9 cellular contexts compared by ENCODE assay signal in the genomic region with DNA sequence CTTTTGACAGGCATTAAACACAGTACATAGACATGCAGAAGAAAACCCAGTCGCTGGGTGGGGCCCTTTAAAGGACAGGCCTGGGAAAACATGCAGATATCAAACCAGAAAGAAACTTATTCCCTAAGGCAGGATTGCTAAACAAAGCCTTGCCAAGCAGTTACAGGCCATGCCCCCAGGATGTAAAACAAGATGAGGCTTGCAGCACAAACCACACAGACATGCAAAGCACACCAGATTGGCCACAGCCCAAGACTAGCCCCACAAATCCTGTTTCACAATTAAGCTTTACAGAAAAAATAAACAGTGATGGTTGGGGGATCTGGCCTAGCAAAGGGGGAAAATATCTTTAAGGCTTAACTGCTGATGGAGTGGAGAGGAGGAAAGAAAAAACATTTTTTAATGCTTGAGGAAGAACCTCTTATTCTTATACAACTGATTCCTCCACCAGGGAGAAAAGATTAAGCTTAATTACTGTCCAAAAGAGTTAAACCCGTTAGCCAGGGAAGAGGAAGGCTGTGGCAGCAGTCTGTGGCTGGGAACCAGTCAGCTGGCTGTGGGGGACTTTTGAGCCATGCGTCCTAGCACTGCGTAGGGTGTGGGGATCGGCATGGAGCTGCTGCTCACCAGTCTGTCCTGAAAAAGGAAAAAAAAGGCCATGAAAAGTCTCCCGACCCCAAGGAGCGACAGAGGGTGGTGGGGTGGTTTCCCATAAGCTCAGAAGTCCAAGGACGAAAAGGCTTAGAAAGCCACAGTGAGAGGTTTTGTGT. TPM values are rescaled to one million over a fixed set of nuclear protein-coding genes. Genes with fewer than 3 reads are reported as not detected.
DNase-seq lines count a peak whose midpoint lies in the region; ATAC-seq and TF ChIP-seq lines count a peak whose summit lies in the region.
"Had no signal": no experiment of that assay in that cellular context is flagged by ENCODE, and none has a peak within 500 bp of the region (broad histone marks: within the 10 kb centered on the region; RNA-seq: fewer than 3 reads in every experiment).

No MANE protein-coding gene starts in this region.

- POLR2A ChIA-PET in activated CD4-positive, alpha-beta memory T cell treated with anti-CD3 and anti-CD28 coated beads for 36 hours (lab: Charles Lee), result no interaction called here

- H3K9me3 ChIP-seq in BE2C (no peaks in the 10 kb centered on the region), esophagus muscularis mucosa (no peaks in the 10 kb centered on the region)

- 82% methylated on average over 8 of the region's 8 CpGs for WGBS in esophagus muscularis mucosa

- DNase-seq in BE2C (peak; percentile 81), NCI-H446 (lab: John Stamatoyannopoulos, UW) (peak; percentile 8 to 33), fibroblast of mammary gland (ENCODE audit: low read depth) (peak; percentile 69), KBM-7 (no peak), esophagus muscularis mucosa (ENCODE audit: extremely low spot score) (no peak)
- no peak for DNase-seq in activated CD4-positive, alpha-beta T cell treated with anti-CD3 and anti-CD28 coated beads, Interleukin-2, amount 10 ng/mL, durations not matched to agents 24 days and 14 days
- no peak for DNase-seq in activated CD4-positive, alpha-beta memory T cell treated with anti-CD3 and anti-CD28 coated beads for 36 hours
- DNase-seq: NCI-H1048 had no signal

- peaks cover 27% of the 10 kb centered on the region for H3K4me1 ChIP-seq in BE2C
- H3K4me1 ChIP-seq in esophagus muscularis mucosa, result no peaks in the 10 kb centered on the region

- H3K27me3 ChIP-seq in BE2C (no peaks in the 10 kb centered on the region), esophagus muscularis mucosa (no peaks in the 10 kb centered on the region)

- H3K4me3 ChIP-seq in BE2C (ENCODE audit: low read depth, low read length), result no peak overlapping the region; the same call in 1 of the 2 replicates
- H3K4me3 ChIP-seq in fibroblast of mammary gland (ENCODE audit: control insufficient read depth, low read depth, low read length), result no peak overlapping the region
- H3K4me3 ChIP-seq in esophagus muscularis mucosa, result no peak overlapping the region

- no peak overlapping the region for H3K4me3 Mint-ChIP-seq in activated CD4-positive, alpha-beta T cell treated with anti-CD3 and anti-CD28 coated beads, Interleukin-2, amount 10 ng/mL, durations not matched to agents 24 days and 14 days
- no peak overlapping the region for H3K4me3 Mint-ChIP-seq in activated CD4-positive, alpha-beta memory T cell treated with anti-CD3 and anti-CD28 coated beads for 36 hours

- TF ChIP-seq CTCF in BE2C (IDR thresholded peaks at IDR 0.05; ENCODE audit: low read depth, low read length) (peak; percentile 26; the same call in 1 of the 2 replicates), fibroblast of mammary gland (conservative IDR thresholded peaks at IDR 0.05; ENCODE audit: control insufficient read depth, insufficient read depth, low read depth, low read length) (no peak), esophagus muscularis mucosa (IDR thresholded peaks at IDR 0.05) (no peak)

- TF ChIP-seq POLR2A in esophagus muscularis mucosa (IDR thresholded peaks at IDR 0.05; ENCODE audit: low read depth), result no peak

- H3K9me3 Mint-ChIP-seq in activated CD4-positive, alpha-beta T cell treated with anti-CD3 and anti-CD28 coated beads, Interleukin-2, amount 10 ng/mL, durations not matched to agents 24 days and 14 days, result no peaks in the 10 kb centered on the region
- H3K9me3 Mint-ChIP-seq in activated CD4-positive, alpha-beta memory T cell treated with anti-CD3 and anti-CD28 coated beads for 36 hours, result no peaks in the 10 kb centered on the region

- CTCF ChIA-PET in activated CD4-positive, alpha-beta memory T cell treated with anti-CD3 and anti-CD28 coated beads for 36 hours (lab: Charles Lee), result no interaction called here

- no peaks in the 10 kb centered on the region for H3K27me3 Mint-ChIP-seq in activated CD4-positive, alpha-beta T cell treated with anti-CD3 and anti-CD28 coated beads, Interleukin-2, amount 10 ng/mL, durations not matched to agents 24 days and 14 days
- no peaks in the 10 kb centered on the region for H3K27me3 Mint-ChIP-seq in activated CD4-positive, alpha-beta memory T cell treated with anti-CD3 and anti-CD28 coated beads for 36 hours

- H3K27ac Mint-ChIP-seq in activated CD4-positive, alpha-beta T cell treated with anti-CD3 and anti-CD28 coated beads, Interleukin-2, amount 10 ng/mL, durations not matched to agents 24 days and 14 days, result no peak overlapping the region
- H3K27ac Mint-ChIP-seq in activated CD4-positive, alpha-beta memory T cell treated with anti-CD3 and anti-CD28 coated beads for 36 hours, result no peak overlapping the region

- no peak overlapping the region for H3K27ac ChIP-seq in esophagus muscularis mucosa (replicated peaks in 1 of 4)

- no peak for TF ChIP-seq EP300 in esophagus muscularis mucosa (IDR thresholded peaks at IDR 0.05)

- H3K36me3 Mint-ChIP-seq in activated CD4-positive, alpha-beta T cell treated with anti-CD3 and anti-CD28 coated beads, Interleukin-2, amount 10 ng/mL, durations not matched to agents 24 days and 14 days (ENCODE audit: low read depth), result no peaks in the 10 kb centered on the region
- H3K36me3 Mint-ChIP-seq in activated CD4-positive, alpha-beta memory T cell treated with anti-CD3 and anti-CD28 coated beads for 36 hours, result no peaks in the 10 kb centered on the region

- in situ Hi-C loops in KBM-7 (cut with MboI; ENCODE audit: low pct_unique_long_range_greater_than_20kb, low sequenced_read_pairs), result no loop called here

- no peaks in the 10 kb centered on the region for H3K36me3 ChIP-seq in BE2C
- H3K36me3 ChIP-seq in esophagus muscularis mucosa, result no peaks in the 10 kb centered on the region

- peak; percentile 59 for ATAC-seq in GM21737 (IDR thresholded peaks at IDR 0.05; ENCODE audit: unreplicated experiment)

- no peaks in the 10 kb centered on the region for H3K4me1 Mint-ChIP-seq in activated CD4-positive, alpha-beta T cell treated with anti-CD3 and anti-CD28 coated beads, Interleukin-2, amount 10 ng/mL, durations not matched to agents 24 days and 14 days
- no peaks in the 10 kb centered on the region for H3K4me1 Mint-ChIP-seq in activated CD4-positive, alpha-beta memory T cell treated with anti-CD3 and anti-CD28 coated beads for 36 hours (ENCODE audit: low read depth)

- intact Hi-C loops in activated CD4-positive, alpha-beta T cell treated with anti-CD3 and anti-CD28 coated beads, Interleukin-2, amount 10 ng/mL, durations not matched to agents 24 days and 14 days (cut with micrococcal nuclease), result no loop called here
- intact Hi-C loops in activated CD4-positive, alpha-beta memory T cell treated with anti-CD3 and anti-CD28 coated beads for 36 hours (cut with micrococcal nuclease), result no loop called here
- intact Hi-C loops in esophagus muscularis mucosa (cut with DNase I), result no loop called here

RNA-seq across cellular contexts. Expression of gene COL19A1, which starts 28.4 kb away (rescaled TPM):
- polyA plus RNA-seq in BE2C (2012; ENCODE audit: insufficient read depth, insufficient read length, low read depth), result 0.23 TPM
- not detected in 2 replicates for total RNA-seq in activated CD4-positive, alpha-beta T cell treated with anti-CD3 and anti-CD28 coated beads, Interleukin-2, amount 10 ng/mL, durations not matched to agents 24 days and 14 days
- total RNA-seq in activated CD4-positive, alpha-beta memory T cell treated with anti-CD3 and anti-CD28 coated beads for 36 hours, result under 1 TPM; 0.02 to 0.19 TPM
- total RNA-seq in esophagus muscularis mucosa, result 1 to 10 TPM; 1.7 to 4.0 (median 2.4) TPM

Comparison
In these comparisons a context has a peak if more than half of its experiments do, and no peak if none do; other contexts are left out.
1. DNase-seq: peak in BE2C (single experiment), NCI-H446 (2 of 2) and fibroblast of mammary gland (single experiment); none in KBM-7 (single experiment), activated CD4-positive, alpha-beta T cell treated with anti-CD3 and anti-CD28 coated beads, Interleukin-2, amount 10 ng/mL, durations not matched to agents 24 days and 14 days (single experiment), activated CD4-positive, alpha-beta memory T cell treated with anti-CD3 and anti-CD28 coated beads for 36 hours (single experiment) and esophagus muscularis mucosa (single experiment).